17 cellular contexts compared by ENCODE assay signal in genomic region chr5:53022889-53023511, GRCh38. TPM values are rescaled to one million over a fixed set of nuclear protein-coding genes. Genes with fewer than 3 reads are reported as not detected.
A peak's percentile ranks its signal among the peaks of the same experiment; 100 is the strongest.
DNase-seq lines count a peak whose midpoint lies in the region; ATAC-seq, FAIRE-seq and TF ChIP-seq lines count a peak whose summit lies in the region.
"Had no signal": no experiment of that assay in that cellular context is flagged by ENCODE, and none has a peak within 500 bp of the region (broad histone marks: within the 10 kb centered on the region; RNA-seq: fewer than 3 reads in every experiment).

No MANE protein-coding gene starts in this region.

- H3K9me3 ChIP-seq in A549 (no peaks in the 10 kb centered on the region), IMR-90 (ENCODE audit: control insufficient read depth, insufficient read depth, low read length) (no peaks in the 10 kb centered on the region), mammary epithelial cell (replicated peaks; ENCODE audit: insufficient read depth, low read length) (no peaks in the 10 kb centered on the region), keratinocyte (ENCODE audit: control insufficient read depth, low read depth, low read length) (no peaks in the 10 kb centered on the region)
- H3K9me3 ChIP-seq: SJSA1 had no signal

- WGBS in A549 (ENCODE audit: missing lambda C conversion rate) = 86% methylated on average over 6 of the region's 6 CpGs
- WGBS in IMR-90 (ENCODE audit: extremely low coverage in 2 of 2, insufficient read length in 1 of 2), 2 experiments = 50% methylated on average over 1 of the region's 6 CpGs; no CpG with 5 or more reads in 1 of the 2 experiments
- WGBS in mammary epithelial cell (ENCODE audit: low coverage, missing lambda C conversion rate) = 100% methylated on average over 4 of the region's 6 CpGs

- no peak for TF ChIP-seq RAD21 in A549 (conservative IDR thresholded peaks at IDR 0.05 in 1 of 2, IDR thresholded peaks at IDR 0.05 in 1 of 2)
- TF ChIP-seq RAD21 in IMR-90 (IDR thresholded peaks at IDR 0.05; ENCODE audit: low read length) = no peak

- peak overlapping the region; percentile 83 for H2BK15ac ChIP-seq in IMR-90 (ENCODE audit: low read depth, low read length)

- POLR2A ChIA-PET in A549 (lab: Yijun Ruan, JAX) = no interaction called here
- POLR2A ChIA-PET in IMR-90 (lab: Charles Lee; ENCODE audit: unreplicated experiment) = no interaction called here
- POLR2A ChIA-PET in activated CD8-positive, alpha-beta T cell treated with anti-CD3 and anti-CD28 coated beads for 36 hours (lab: Charles Lee) = interaction anchor here (1.4 to 2.2 kb wide), 2 partner anchors 9 to 16 kb away, joined by 3 to 9 read pairs; no protein-coding TSS in a partner anchor

- TF ChIP-seq POLR2A in A549 (IDR thresholded peaks at IDR 0.05; ENCODE audit: low read length) = no peak
- no peak for TF ChIP-seq POLR2A in IMR-90 (IDR thresholded peaks at IDR 0.05; ENCODE audit: low read depth, low read length)

- H3K4me3 Mint-ChIP-seq in activated CD8-positive, alpha-beta T cell treated with anti-CD3 and anti-CD28 coated beads for 36 hours = no peak overlapping the region
- H3K4me3 Mint-ChIP-seq in chondrocyte (ENCODE audit: unreplicated experiment) = no peak overlapping the region

- H3K9me1 ChIP-seq in IMR-90 (ENCODE audit: insufficient read depth, low read length) (peaks cover 10% of the 10 kb centered on the region), keratinocyte (ENCODE audit: control insufficient read depth, extremely low read depth, insufficient read depth, low read length) (no peaks in the 10 kb centered on the region)

- H2BK5ac ChIP-seq in IMR-90 (ENCODE audit: low read depth, low read length, poor library complexity, severe bottlenecking) = peak overlapping the region; percentile 100

- H4K20me1 ChIP-seq in IMR-90 (ENCODE audit: insufficient read depth, low read length) (no peaks in the 10 kb centered on the region), mammary epithelial cell (ENCODE audit: insufficient read depth, low read length) (no peaks in the 10 kb centered on the region), keratinocyte (ENCODE audit: control insufficient read depth, extremely low read depth, insufficient read depth, low read length) (no peaks in the 10 kb centered on the region)

- peaks cover 54% of the 10 kb centered on the region for H3K4me1 ChIP-seq in A549
- peaks cover 26% of the 10 kb centered on the region for H3K4me1 ChIP-seq in IMR-90 (ENCODE audit: control insufficient read depth, insufficient read depth, low read length)
- peaks cover 49% of the 10 kb centered on the region for H3K4me1 ChIP-seq in mammary epithelial cell (ENCODE audit: insufficient read depth, low read length)
- H3K4me1 ChIP-seq in keratinocyte (ENCODE audit: control insufficient read depth, extremely low read depth, insufficient read depth, low read length) = peaks cover 41% of the 10 kb centered on the region

- BruUV-seq in IMR-90 (replicated peaks; lab: Mats Ljungman, UMichigan) (no TSS peak), mammary epithelial cell (replicated peaks; lab: Mats Ljungman, UMichigan) (no TSS peak)

- CTCF ChIA-PET in A549 (lab: Yijun Ruan, JAX) = interaction anchor here (1.1 to 4.8 kb wide), 3 partner anchors 9 to 74 kb away, joined by 3 to 19 read pairs (median 6); no protein-coding TSS in a partner anchor
- CTCF ChIA-PET in IMR-90 (lab: Yijun Ruan, JAX) = interaction anchor here (0.6 to 2.2 kb wide), 2 partner anchors 12 to 328 kb away, joined by 3 to 12 read pairs; no protein-coding TSS in a partner anchor
- CTCF ChIA-PET in mammary epithelial cell (lab: Charles Lee; ENCODE audit: low non-redundant PET) = no interaction called here
- CTCF ChIA-PET in activated CD8-positive, alpha-beta T cell treated with anti-CD3 and anti-CD28 coated beads for 36 hours (lab: Charles Lee) = interaction anchor here (0.6 to 1.5 kb wide), 3 partner anchors 13 to 1936 kb away, joined by 3 to 7 read pairs (median 4); no protein-coding TSS in a partner anchor

- DNase-seq in A549 (ENCODE audit: low read depth in 1 of 2, low spot score in 1 of 2) (no peak), IMR-90 (no peak), mammary epithelial cell (no peak), keratinocyte (ENCODE audit: low read depth, low spot score) (no peak), chondrocyte (ENCODE audit: low spot score) (no peak), T-helper 2 cell (no peak)
- DNase-seq in activated CD8-positive, alpha-beta T cell treated with anti-CD3 and anti-CD28 coated beads for 36 hours = no peak
- DNase-seq: NCI-H1436, NCI-H2029, NCI-H345, NCI-H524 treated with DMSO at 0.1 percent for 48 hours had no signal

- dilution Hi-C loops in IMR-90 (cut with HindIII; ENCODE audit: low sequenced_read_pairs, unreplicated experiment) = no loop called here
- dilution Hi-C loops in mammary epithelial cell (cut with HindIII; ENCODE audit: low sequenced_read_pairs) = no loop called here
- dilution Hi-C loops in keratinocyte (cut with MboI; ENCODE audit: extremely low pct_ligation_motif_present, low sequenced_read_pairs) = no loop called here

- peak overlapping the region; percentile 91 for H3K18ac ChIP-seq in IMR-90 (ENCODE audit: low read depth, low read length)

- H3K79me2 ChIP-seq in mammary epithelial cell (ENCODE audit: insufficient read depth, low read length) (peaks cover 82% of the 10 kb centered on the region), keratinocyte (ENCODE audit: control insufficient read depth, insufficient read depth, low read length) (peaks cover 63% of the 10 kb centered on the region)

- no peak overlapping the region for H2AFZ ChIP-seq in IMR-90 (replicated peaks; ENCODE audit: low read length, poor library complexity)
- no peak overlapping the region for H2AFZ ChIP-seq in mammary epithelial cell (ENCODE audit: low read depth, low read length)
- no peak overlapping the region for H2AFZ ChIP-seq in keratinocyte (ENCODE audit: control insufficient read depth, low read length)

- H3K27me3 ChIP-seq in IMR-90 (ENCODE audit: control insufficient read depth, insufficient read depth, low read length) = no peaks in the 10 kb centered on the region
- no peaks in the 10 kb centered on the region for H3K27me3 ChIP-seq in mammary epithelial cell (ENCODE audit: insufficient read depth, low read length)
- H3K27me3 ChIP-seq in keratinocyte (ENCODE audit: control insufficient read depth, extremely low read depth, insufficient read depth, low read length) = no peaks in the 10 kb centered on the region
- H3K27me3 ChIP-seq: SJSA1 had no signal

- H3K4me3 ChIP-seq in A549 (no peak overlapping the region), IMR-90 (ENCODE audit: insufficient read depth, low read depth, low read length) (no peak overlapping the region), mammary epithelial cell (replicated peaks in 1 of 3; ENCODE audit: insufficient read depth in 1 of 3, low read depth in 2 of 3, low read length in 3 of 3) (no peak overlapping the region), keratinocyte (ENCODE audit: control insufficient read depth in 2 of 3, extremely low read depth in 1 of 3, insufficient read depth in 2 of 3, low read depth in 1 of 3, low read length in 3 of 3) (no peak overlapping the region)
- H3K4me3 ChIP-seq: SJSA1 had no signal

- H3K14ac ChIP-seq in IMR-90 (replicated peaks; ENCODE audit: low read depth, low read length) = peak overlapping the region; percentile 99

- H3K9me3 Mint-ChIP-seq in activated CD8-positive, alpha-beta T cell treated with anti-CD3 and anti-CD28 coated beads for 36 hours = no peaks in the 10 kb centered on the region
- H3K9me3 Mint-ChIP-seq in chondrocyte (ENCODE audit: low read depth) = no peaks in the 10 kb centered on the region

- no peak overlapping the region; the same call in 2 of the 3 replicates for H3K4me2 ChIP-seq in A549
- H3K4me2 ChIP-seq in IMR-90 (ENCODE audit: low read depth, low read length) = peak overlapping the region; percentile 16; the same call in 1 of the 2 replicates
- no peak overlapping the region for H3K4me2 ChIP-seq in mammary epithelial cell (ENCODE audit: insufficient read depth, low read depth, low read length)
- H3K4me2 ChIP-seq in keratinocyte (ENCODE audit: control insufficient read depth, extremely low read depth, insufficient read depth, low read depth, low read length) = no peak overlapping the region

- no peaks in the 10 kb centered on the region for H3K27me3 Mint-ChIP-seq in activated CD8-positive, alpha-beta T cell treated with anti-CD3 and anti-CD28 coated beads for 36 hours
- no peaks in the 10 kb centered on the region for H3K27me3 Mint-ChIP-seq in chondrocyte (ENCODE audit: low read depth)

- intact Hi-C loops in IMR-90 (cut with micrococcal nuclease) (no loop called here), mammary epithelial cell (cut with micrococcal nuclease) (no loop called here)
- intact Hi-C loops in activated CD8-positive, alpha-beta T cell treated with anti-CD3 and anti-CD28 coated beads for 36 hours (cut with micrococcal nuclease) = no loop called here

- peak overlapping the region; percentile 66; the same call in 1 of the 2 replicates for H3K56ac ChIP-seq in IMR-90 (ENCODE audit: extremely low read depth, insufficient read depth, low read length)

- in situ Hi-C loops in IMR-90 (cut with MboI; ENCODE audit: low sequenced_read_pairs) = no loop called here
- in situ Hi-C loops in mammary epithelial cell (cut with MboI; ENCODE audit: low sequenced_read_pairs in 2 of 2) = no loop called here

- peak overlapping the region; percentile 82 for H3K4ac ChIP-seq in IMR-90 (ENCODE audit: low read depth, low read length)

- H3K27ac ChIP-seq in A549 (peak overlapping the region in 1 of 2 experiments; percentile 11; a peak in 2 of 6 replicates), IMR-90 (ENCODE audit: insufficient read depth, low read length) (peak overlapping the region; percentile 84), mammary epithelial cell (ENCODE audit: insufficient read depth, low read depth, low read length) (peak overlapping the region; percentile 52), keratinocyte (ENCODE audit: control insufficient read depth, insufficient read depth, low read length) (peak overlapping the region; percentile 65)
- H3K27ac ChIP-seq: C4-2B, KMS-11 had no signal

- TF ChIP-seq CTCF in A549 (IDR thresholded peaks at IDR 0.05) (no peak), IMR-90 (conservative IDR thresholded peaks at IDR 0.05; ENCODE audit: low read depth, low read length) (no peak), mammary epithelial cell (conservative IDR thresholded peaks at IDR 0.05 in 1 of 2, IDR thresholded peaks at IDR 0.05 in 1 of 2; ENCODE audit: extremely low read depth in 1 of 2, insufficient read depth in 1 of 2, low read depth in 1 of 2, low read length in 2 of 2) (no peak), keratinocyte (optimal IDR thresholded peaks at IDR 0.05 in 1 of 3, IDR thresholded peaks at IDR 0.05 in 1 of 3, conservative IDR thresholded peaks at IDR 0.05 in 1 of 3; ENCODE audit: extremely low read depth in 1 of 3, insufficient read depth in 2 of 3, low read length in 3 of 3) (no peak), chondrocyte (IDR thresholded peaks at IDR 0.05) (no peak)
- no peak for TF ChIP-seq CTCF in activated CD8-positive, alpha-beta T cell treated with anti-CD3 and anti-CD28 coated beads for 36 hours (IDR thresholded peaks at IDR 0.05)

- peak overlapping the region; percentile 99 for H2BK20ac ChIP-seq in IMR-90 (ENCODE audit: low read depth, low read length)

- H2BK120ac ChIP-seq in IMR-90 (ENCODE audit: low read depth, low read length) = peak overlapping the region; percentile 99

- no peak for ATAC-seq in A549
- ATAC-seq in IMR-90 (ENCODE audit: low read depth) = no peak
- no peak for ATAC-seq in activated CD8-positive, alpha-beta T cell treated with anti-CD3 and anti-CD28 coated beads for 36 hours
- no peak for ATAC-seq in HG02938 (IDR thresholded peaks at IDR 0.05; ENCODE audit: unreplicated experiment)

- peak overlapping the region; percentile 83 for H4K91ac ChIP-seq in IMR-90 (ENCODE audit: insufficient read depth, low read depth, low read length)

- peak overlapping the region; percentile 92; the same call in 1 of the 2 replicates for H3K23ac ChIP-seq in IMR-90 (ENCODE audit: low read depth, low read length)

- H3K36me3 Mint-ChIP-seq in activated CD8-positive, alpha-beta T cell treated with anti-CD3 and anti-CD28 coated beads for 36 hours (ENCODE audit: low read depth) = no peaks in the 10 kb centered on the region
- no peaks in the 10 kb centered on the region for H3K36me3 Mint-ChIP-seq in chondrocyte (ENCODE audit: low read depth)

- peak overlapping the region; percentile 77 to 87 for H4K8ac ChIP-seq in IMR-90 (ENCODE audit: low read depth in 2 of 2, low read length in 2 of 2)

- TF ChIP-seq EP300 in A549 (IDR thresholded peaks at IDR 0.05) = no peak

- H2AK5ac ChIP-seq in IMR-90 (ENCODE audit: low read depth, low read length) = peak overlapping the region; percentile 95

- H3K9ac ChIP-seq in IMR-90 (ENCODE audit: low read depth, low read length) (no peak overlapping the region), mammary epithelial cell (ENCODE audit: insufficient read depth, low read length) (no peak overlapping the region), keratinocyte (ENCODE audit: control insufficient read depth, extremely low read depth, insufficient read depth, low read length) (no peak overlapping the region)
- H3K9ac ChIP-seq: KMS-11 had no signal

- FAIRE-seq in A549 (lab: Jason Lieb, UNC) = peak; percentile 23
- FAIRE-seq in keratinocyte (lab: Jason Lieb, UNC) = no peak
- FAIRE-seq: D721Med, GM12891 had no signal

- peak overlapping the region; percentile 96 for H4K5ac ChIP-seq in IMR-90 (ENCODE audit: low read depth, low read length)

- H3K79me1 ChIP-seq in IMR-90 (ENCODE audit: low read depth in 1 of 2, low read length in 2 of 2) = peaks cover 15 to 52% of the 10 kb centered on the region in 2 experiments

- 0 out of 2 replicates have a peak, but pooled peaks cover 1% of the 10 kb centered on the region for H3K36me3 ChIP-seq in IMR-90 (ENCODE audit: control insufficient read depth, insufficient read depth, low read length)
- peaks cover 14% of the 10 kb centered on the region for H3K36me3 ChIP-seq in mammary epithelial cell (ENCODE audit: insufficient read depth, low read length)
- H3K36me3 ChIP-seq in keratinocyte (ENCODE audit: control insufficient read depth in 2 of 2, extremely low read depth in 1 of 2, insufficient read depth in 2 of 2, low read length in 2 of 2) = peaks cover 10 to 13% of the 10 kb centered on the region in 2 experiments
- H3K36me3 ChIP-seq: SJSA1 had no signal

- H3K4me1 Mint-ChIP-seq in activated CD8-positive, alpha-beta T cell treated with anti-CD3 and anti-CD28 coated beads for 36 hours (ENCODE audit: low read depth) = no peaks in the 10 kb centered on the region
- H3K4me1 Mint-ChIP-seq in chondrocyte (ENCODE audit: low read depth) = peaks cover 4% of the 10 kb centered on the region

- no peak overlapping the region for H3K27ac Mint-ChIP-seq in activated CD8-positive, alpha-beta T cell treated with anti-CD3 and anti-CD28 coated beads for 36 hours
- H3K27ac Mint-ChIP-seq in chondrocyte (ENCODE audit: unreplicated experiment) = no peak overlapping the region

- H2AK9ac ChIP-seq in IMR-90 (replicated peaks; ENCODE audit: low read depth, low read length, poor library complexity) = no peak overlapping the region

RNA-seq across cellular contexts. Expression of gene ITGA2, which starts 33.8 kb away (rescaled TPM):
- polyA plus RNA-seq in A549 (2011; rRNA removed) = 28.0 and 29.7 TPM in 2 replicates
- polyA plus RNA-seq in A549 (2012; cell fraction: cytosol; rRNA removed) = 1.7 and 2.2 TPM in 2 replicates
- polyA plus RNA-seq in A549 (2012; cell fraction: nucleus; rRNA removed) = 2.7 and 3.4 TPM in 2 replicates
- 8.5 to 9.7 TPM (median 9.3 TPM) in 3 replicates for polyA plus RNA-seq in A549 (2017; fragmentation: RNase III; extraction: RNeasy Plus Mini Kit Qiagen cat#74134 plus additional on column Dnase treatment)
- 32.7 and 33.9 TPM in 2 replicates for polyA minus RNA-seq in A549 (2011; rRNA and poly(A)+ RNA removed)
- total RNA-seq in IMR-90 (2012; rRNA removed) = 83.6 and 93.4 TPM in 2 replicates
- 20.4 and 23.3 TPM in 2 replicates for polyA plus RNA-seq in IMR-90 (2012; rRNA removed)
- polyA plus RNA-seq in IMR-90 (2012; cell fraction: cytosol; rRNA removed) = 3.8 and 6.3 TPM in 2 replicates
- polyA plus RNA-seq in IMR-90 (2012; cell fraction: nucleus; rRNA removed; ENCODE audit: low replicate concordance) = 2.9 and 17.7 TPM in 2 replicates
- 100 to 1,000 TPM; 191 to 204 TPM for total RNA-seq in mammary epithelial cell
- 86.5 TPM for polyA plus RNA-seq in mammary epithelial cell
- 266 TPM for polyA minus RNA-seq in mammary epithelial cell
- polyA plus RNA-seq in keratinocyte = 75.4 to 112 TPM (median 107 TPM) in 3 replicates
- 8.1 TPM for polyA plus RNA-seq in keratinocyte (2011; ENCODE audit: low read depth)
- 14.3 and 31.7 TPM in 2 replicates for polyA plus RNA-seq in keratinocyte (2011; cell fraction: cytosol; rRNA removed)
- 139 and 168 TPM in 2 replicates for polyA plus RNA-seq in keratinocyte (2011; cell fraction: nucleus; rRNA removed)
- polyA plus RNA-seq in keratinocyte (2012; ENCODE audit: low replicate concordance) = 21.1 and 96.1 TPM in 2 replicates
- polyA minus RNA-seq in keratinocyte = 143 to 270 TPM (median 175 TPM) in 3 replicates
- polyA minus RNA-seq in keratinocyte (2011; cell fraction: cytosol; rRNA and poly(A)+ RNA removed) = 71.6 TPM
- polyA minus RNA-seq in keratinocyte (2011; cell fraction: nucleus; rRNA and poly(A)+ RNA removed) = 267 and 529 TPM in 2 replicates
- under 1 TPM; 0.74 to 0.86 TPM for total RNA-seq in activated CD8-positive, alpha-beta T cell treated with anti-CD3 and anti-CD28 coated beads for 36 hours
- 0.79 to 1.6 TPM (median 1.0 TPM) in 3 replicates for total RNA-seq in chondrocyte

Comparison
In these comparisons a context has a peak if more than half of its experiments do, and no peak if none do; other contexts are left out.
1. RNA of gene ITGA2, which starts 33.8 kb away (total RNA-seq): 191 to 204 TPM in mammary epithelial cell and 83.6 to 93.4 TPM in IMR-90; 0.79 to 1.6 TPM in chondrocyte and 0.74 to 0.86 TPM in activated CD8-positive, alpha-beta T cell treated with anti-CD3 and anti-CD28 coated beads for 36 hours; every median in the first group is over 10 times any median in the second.